ENCODE assay signal across 35 cellular contexts in genomic region chr5:169917425-169917824, GRCh38.
"Had no signal": no experiment of that assay in that cellular context is flagged by ENCODE, and none has a peak within 500 bp of the region (broad histone marks: within the 10 kb centered on the region; RNA-seq: fewer than 3 reads in every experiment).

No MANE protein-coding gene starts in this region.

- ATAC-seq: activated CD8-positive, alpha-beta memory T cell treated with anti-CD3 and anti-CD28 coated beads, Interleukin-2, amount 10 ng/mL, durations not matched to agents 7 days and 5 days; activated naive CD8-positive, alpha-beta T cell treated with anti-CD3 and anti-CD28 coated beads, Interleukin-2, amount 50 U/mL, for 24 hours; PC-3; SK-N-SH treated with all-trans-retinoic acid at 6 μM for 48 hours had no signal

- H3K4me3 Mint-ChIP-seq: activated CD4-positive, alpha-beta memory T cell treated with anti-CD3 and anti-CD28 coated beads for 36 hours; activated CD8-positive, alpha-beta memory T cell treated with anti-CD3 and anti-CD28 coated beads, Interleukin-2, amount 10 ng/mL, durations not matched to agents 7 days and 5 days; activated naive CD4-positive, alpha-beta T cell treated with anti-CD3 and anti-CD28 coated beads, Interleukin-2, amount 50 U/mL, for 24 hours; activated naive CD8-positive, alpha-beta T cell treated with anti-CD3 and anti-CD28 coated beads, Interleukin-2, amount 50 U/mL, for 24 hours; brain had no signal

- H3K27ac ChIP-seq: Peyer's patch, SJSA1 had no signal

- H3K4me3 ChIP-seq: Peyer's patch, SJSA1 had no signal

- H3K27ac Mint-ChIP-seq: activated CD4-positive, alpha-beta memory T cell treated with anti-CD3 and anti-CD28 coated beads for 36 hours; activated CD8-positive, alpha-beta memory T cell treated with anti-CD3 and anti-CD28 coated beads, Interleukin-2, amount 10 ng/mL, durations not matched to agents 7 days and 5 days; activated naive CD4-positive, alpha-beta T cell treated with anti-CD3 and anti-CD28 coated beads, Interleukin-2, amount 50 U/mL, for 24 hours; activated naive CD8-positive, alpha-beta T cell treated with anti-CD3 and anti-CD28 coated beads, Interleukin-2, amount 50 U/mL, for 24 hours; activated T-helper 2 cell treated with anti-CD3 and anti-CD28 coated beads, Interferon-gamma antibody, Interleukin-2, Interleukin-4, amounts not matched to agents 10 μg/mL and 5 μg/mL and 100 μg/mL, durations not matched to agents 14 hours and 24 hours and 36 hours; brain had no signal

- H3K27me3 ChIP-seq: Peyer's patch, SJSA1 had no signal

- H3K36me3 ChIP-seq: Peyer's patch, SJSA1 had no signal

- FAIRE-seq: colon had no signal

- H3K4me1 ChIP-seq: Peyer's patch, SJSA1 had no signal

- DNase-seq: activated CD4-positive, alpha-beta memory T cell treated with anti-CD3 and anti-CD28 coated beads for 36 hours; activated CD4-positive, alpha-beta T cell treated with anti-CD3 and anti-CD28 coated beads, Interleukin-2, amount 50 U/mL, for 1 hour; activated CD8-positive, alpha-beta memory T cell treated with anti-CD3 and anti-CD28 coated beads for 24 hours; activated CD8-positive, alpha-beta memory T cell treated with anti-CD3 and anti-CD28 coated beads, Interleukin-2, amount 10 ng/mL, durations not matched to agents 7 days and 5 days; activated CD8-positive, alpha-beta memory T cell treated with anti-CD3 and anti-CD28 coated beads, Interleukin-2, amount 50 U/mL, for 48 hours; activated gamma-delta T cell; activated naive CD4-positive, alpha-beta T cell treated with Interleukin-2 at 50 U/mL for 16 hours; activated naive CD8-positive, alpha-beta T cell treated with anti-CD3 and anti-CD28 coated beads, Interleukin-2, amount 50 U/mL, for 24 hours; anterior cingulate cortex; central memory CD4-positive, alpha-beta T cell; Karpas-422; NCI-H1048; NCI-H1105 treated with DMSO at 0.1 percent for 48 hours; NCI-H1436; NCI-H1694; NCI-H1930; NCI-H2081 treated with DMSO at 0.1 percent for 48 hours; NCI-H226; NCI-H446 treated with DMSO at 0.1 percent for 48 hours; NCI-H524; NCI-H69; NCI-H82; Peyer's patch; RPMI8226; SHP77 treated with DMSO at 0.1 percent for 48 hours; T-helper 1 cell; T-helper 2 cell; T-helper 9 cell had no signal

- H3K4me1 Mint-ChIP-seq: activated CD8-positive, alpha-beta memory T cell treated with anti-CD3 and anti-CD28 coated beads, Interleukin-2, amount 10 ng/mL, durations not matched to agents 7 days and 5 days had no signal

- H3K9me3 Mint-ChIP-seq: activated CD4-positive, alpha-beta memory T cell treated with anti-CD3 and anti-CD28 coated beads for 36 hours; activated naive CD4-positive, alpha-beta T cell treated with anti-CD3 and anti-CD28 coated beads, Interleukin-2, amount 50 U/mL, for 24 hours; activated naive CD8-positive, alpha-beta T cell treated with anti-CD3 and anti-CD28 coated beads, Interleukin-2, amount 50 U/mL, for 24 hours; activated T-helper 2 cell treated with anti-CD3 and anti-CD28 coated beads, Interferon-gamma antibody, Interleukin-2, Interleukin-4, amounts not matched to agents 10 μg/mL and 5 μg/mL and 100 μg/mL, durations not matched to agents 14 hours and 24 hours and 36 hours; brain had no signal

- H3K27me3 Mint-ChIP-seq: activated CD4-positive, alpha-beta memory T cell treated with anti-CD3 and anti-CD28 coated beads for 36 hours; activated CD8-positive, alpha-beta memory T cell treated with anti-CD3 and anti-CD28 coated beads, Interleukin-2, amount 10 ng/mL, durations not matched to agents 7 days and 5 days; activated naive CD4-positive, alpha-beta T cell treated with anti-CD3 and anti-CD28 coated beads, Interleukin-2, amount 50 U/mL, for 24 hours; activated naive CD8-positive, alpha-beta T cell treated with anti-CD3 and anti-CD28 coated beads, Interleukin-2, amount 50 U/mL, for 24 hours had no signal

- H3K36me3 Mint-ChIP-seq: brain had no signal

- H3K9me3 ChIP-seq: Peyer's patch, SJSA1 had no signal
